In the genomic region with DNA sequence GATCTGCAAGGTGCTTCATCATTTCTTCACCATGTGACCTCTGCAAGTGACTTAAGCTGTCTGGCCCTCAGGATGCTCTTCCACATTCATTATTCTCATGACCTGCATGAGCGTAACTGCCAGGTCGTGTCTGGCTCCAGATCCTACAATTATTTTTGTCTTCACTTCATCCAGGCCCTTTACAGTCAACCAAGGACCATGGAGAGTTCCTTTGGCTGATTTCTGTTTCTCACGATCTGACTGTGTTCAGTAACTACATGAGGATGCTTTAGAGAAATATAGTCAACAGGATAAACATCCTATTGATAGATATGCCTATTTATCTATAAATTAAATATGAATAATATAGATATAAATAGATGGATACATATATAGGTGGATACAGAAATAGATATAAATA, we compare ENCODE assay signal across 24 cellular contexts.
"Had no signal": no experiment of that assay in that cellular context is flagged by ENCODE, and none has a peak within 500 bp of the region (broad histone marks: within the 10 kb centered on the region; RNA-seq: fewer than 3 reads in every experiment).

No MANE protein-coding gene starts in this region.

- H3K36me3 ChIP-seq: colonic mucosa, esophagus squamous epithelium, gastrocnemius medialis, heart right ventricle, left ventricle myocardium inferior, lower lobe of right lung had no signal

- H3K27me3 Mint-ChIP-seq: dendritic cell treated with granulocyte-macrophage colony-stimulating factor and Interleukin-4, amounts not matched to agents 40 ng/mL and 50 ng/mL, for 4 days; naive B cell had no signal

- H3K4me1 ChIP-seq: colonic mucosa, esophagus squamous epithelium, gastrocnemius medialis, heart right ventricle, left ventricle myocardium inferior, lower lobe of right lung had no signal

- H3K9me3 ChIP-seq: colonic mucosa, esophagus squamous epithelium, gastrocnemius medialis, heart right ventricle, left ventricle myocardium inferior, lower lobe of right lung, mucosa of descending colon had no signal

- H3K4me3 ChIP-seq: colonic mucosa, esophagus squamous epithelium, gastrocnemius medialis, heart right ventricle, left ventricle myocardium inferior, lower lobe of right lung, mucosa of descending colon had no signal

- H3K4me3 Mint-ChIP-seq: dendritic cell treated with granulocyte-macrophage colony-stimulating factor and Interleukin-4, amounts not matched to agents 40 ng/mL and 50 ng/mL, for 4 days; mesothelial cell of epicardium; naive B cell; naive thymus-derived CD8-positive, alpha-beta T cell had no signal

- H3K27me3 ChIP-seq: colonic mucosa, esophagus squamous epithelium, gastrocnemius medialis, heart right ventricle had no signal

- H3K27ac ChIP-seq: colonic mucosa, epithelial cell of prostate, esophagus squamous epithelium, gastrocnemius medialis, heart right ventricle, left ventricle myocardium inferior, lower lobe of right lung had no signal

- DNase-seq: colonic mucosa; cortex of kidney; effector memory CD4-positive, alpha-beta T cell; erythroblast; esophagus squamous epithelium; foreskin fibroblast; foreskin melanocyte; gastrocnemius medialis; glutamatergic neuron; head of caudate nucleus; heart right ventricle; hippocampal formation; left colon; left ventricle myocardium inferior; lower lobe of right lung; mesenchymal stem cell; mucosa of descending colon; naive B cell; naive thymus-derived CD8-positive, alpha-beta T cell had no signal

- H3K4me1 Mint-ChIP-seq: mesothelial cell of epicardium; naive B cell; naive thymus-derived CD8-positive, alpha-beta T cell had no signal

- ATAC-seq: esophagus mucosa; gastrocnemius medialis; heart right ventricle; left colon; left lobe of liver; lower lobe of right lung; mucosa of descending colon; naive thymus-derived CD8-positive, alpha-beta T cell had no signal

- H3K27ac Mint-ChIP-seq: dendritic cell treated with granulocyte-macrophage colony-stimulating factor and Interleukin-4, amounts not matched to agents 40 ng/mL and 50 ng/mL, for 4 days; mesothelial cell of epicardium; naive B cell; naive thymus-derived CD8-positive, alpha-beta T cell had no signal

- H3K9me3 Mint-ChIP-seq: mesothelial cell of epicardium had no signal

- H3K36me3 Mint-ChIP-seq: mesothelial cell of epicardium; naive B cell; naive thymus-derived CD8-positive, alpha-beta T cell had no signal
